18 cellular contexts compared by ENCODE assay signal in genomic region chr3:121723485-121723884, GRCh38.
"Had no signal": no experiment of that assay in that cellular context is flagged by ENCODE, and none has a peak within 500 bp of the region (broad histone marks: within the 10 kb centered on the region; RNA-seq: fewer than 3 reads in every experiment).

No MANE protein-coding gene starts in this region.

- H3K4me3 ChIP-seq: SJCRH30 had no signal

- H3K27me3 ChIP-seq: SJCRH30 had no signal

- H3K27ac ChIP-seq: RWPE1, SJCRH30 had no signal

- ATAC-seq: Panc1, PC-3 had no signal

- DNase-seq: NCI-H1092; NCI-H1105 treated with DMSO at 0.1 percent for 48 hours; NCI-H1417 treated with DMSO at 0.1 percent for 48 hours; NCI-H146; NCI-H1694 treated with DMSO at 0.1 percent for 48 hours; NCI-H1930; NCI-H2081; NCI-H2107; NCI-H2227 treated with DMSO at 0.1 percent for 48 hours; NCI-H524; NCI-H526 treated with DMSO at 0.1 percent for 48 hours; NCI-H748 treated with DMSO at 0.1 percent for 48 hours; NK-92 treated with Interleukin-12 subunit alpha and Interleukin-12 subunit beta, amount 100 ng/mL, for 24 hours; PC-3; SHP77 treated with DMSO at 0.1 percent for 48 hours; SJCRH30 had no signal

- H3K4me1 ChIP-seq: SJCRH30 had no signal

- H3K9me3 ChIP-seq: SJCRH30 had no signal
